ENCODE assay signal across 1 cellular context in the genomic region with DNA sequence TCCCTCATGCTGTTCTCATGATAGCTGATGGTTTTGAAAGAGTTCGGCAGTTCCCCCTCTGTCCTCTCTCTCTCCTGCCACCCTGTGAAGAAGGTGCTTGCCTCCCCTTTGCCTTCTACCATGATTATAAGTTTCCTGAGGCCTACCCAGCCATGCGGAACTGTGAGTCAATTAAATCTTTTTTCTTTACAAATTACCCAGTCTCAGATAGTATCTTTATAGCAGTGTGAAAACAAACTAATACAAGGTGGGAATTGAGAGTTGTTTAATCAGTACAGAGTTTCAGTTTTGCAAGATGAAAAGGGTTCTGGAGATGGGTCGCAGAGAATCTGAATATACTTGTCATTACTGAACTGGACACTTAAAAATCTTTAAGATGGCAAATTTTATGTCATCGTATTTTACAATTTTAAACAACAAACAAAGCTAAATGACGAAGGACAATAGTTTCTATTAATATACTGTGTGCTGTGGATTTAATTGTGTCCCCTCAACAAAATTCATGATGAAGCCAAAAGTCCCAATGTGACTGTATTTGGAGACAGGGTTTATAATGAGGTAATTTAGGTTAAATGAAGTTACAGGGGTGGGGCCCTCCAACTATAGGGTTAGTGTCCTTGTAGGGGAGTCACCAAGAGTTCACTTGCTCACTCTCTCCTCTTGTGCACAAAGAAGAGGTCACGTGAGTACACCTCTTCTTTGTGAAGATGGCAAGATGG.
TF ChIP-seq lines count a peak whose summit lies in the region.

No MANE protein-coding gene starts in this region.

TF ChIP-seq in HepG2, 621 proteins besides CTCF, POLR2A, EP300 and RAD21:
- TF ChIP-seq RBAK (CRISPR knock-in tag; IDR thresholded peaks at IDR 0.05) (no peak), ZNF264 (CRISPR knock-in tag; IDR thresholded peaks at IDR 0.05) (peak; percentile 95), ZNF138 (CRISPR knock-in tag; IDR thresholded peaks at IDR 0.05; ENCODE audit: low read depth) (no peak), RFX1 (IDR thresholded peaks at IDR 0.05) (no peak), ZNF589 (CRISPR knock-in tag; conservative IDR thresholded peaks at IDR 0.05) (no peak), ZNF75D (CRISPR knock-in tag; IDR thresholded peaks at IDR 0.05; ENCODE audit: borderline replicate concordance) (no peak), MEIS1 (CRISPR knock-in tag; IDR thresholded peaks at IDR 0.05; ENCODE audit: borderline replicate concordance) (no peak)
